In genomic region chr20:8388707-8389106, GRCh38 we compare ENCODE assay signal across 21 cellular contexts.
A peak's percentile ranks its signal among the peaks of the same experiment; 100 is the strongest.
DNase-seq lines count a peak whose midpoint lies in the region; ATAC-seq, FAIRE-seq and TF ChIP-seq lines count a peak whose summit lies in the region.
"Had no signal": no experiment of that assay in that cellular context is flagged by ENCODE, and none has a peak within 500 bp of the region (broad histone marks: within the 10 kb centered on the region; RNA-seq: fewer than 3 reads in every experiment).

No MANE protein-coding gene starts in this region.

- H3K27ac ChIP-seq in HepG2 (ENCODE audit: extremely low read length, insufficient read depth, low read length) (no peak overlapping the region), right lobe of liver (no peak overlapping the region)
- H3K27ac ChIP-seq: C4-2B had no signal

- POLR2A ChIA-PET in HepG2 (lab: Yijun Ruan, JAX), result no interaction called here

- H3K4me3 ChIP-seq in HepG2 (replicated peaks in 1 of 3; ENCODE audit: insufficient read depth in 1 of 3, low read depth in 2 of 3, low read length in 3 of 3), result no peak overlapping the region
- no peak overlapping the region for H3K4me3 ChIP-seq in right lobe of liver
- H3K4me3 ChIP-seq in astrocyte of the cerebellum (ENCODE audit: low read depth, low read length), result no peak overlapping the region
- H3K4me3 ChIP-seq: GM12878 had no signal

- no peaks in the 10 kb centered on the region for H3K36me3 Mint-ChIP-seq in mesothelial cell of epicardium
- H3K36me3 Mint-ChIP-seq: activated naive CD4-positive, alpha-beta T cell treated with anti-CD3 and anti-CD28 coated beads, Interleukin-2, amount 10 ng/mL, durations not matched to agents 7 days and 5 days had no signal

- TF ChIP-seq POLR2A in HepG2 (IDR thresholded peaks at IDR 0.05; ENCODE audit: insufficient read depth in 1 of 2, low read depth in 2 of 2, low read length in 2 of 2) (no peak), right lobe of liver (IDR thresholded peaks at IDR 0.05) (no peak), GM18505 (IDR thresholded peaks at IDR 0.05; ENCODE audit: borderline replicate concordance, extremely low read depth, insufficient read depth, insufficient read length) (no peak)

- no peak for TF ChIP-seq CTCF in HepG2 (CRISPR knock-in tag; IDR thresholded peaks at IDR 0.05)
- no peak for TF ChIP-seq CTCF in right lobe of liver (IDR thresholded peaks at IDR 0.05)
- no peak for TF ChIP-seq CTCF in astrocyte of the cerebellum (IDR thresholded peaks at IDR 0.05; ENCODE audit: low read depth, low read length, missing control alignments)
- no peak for TF ChIP-seq CTCF in mesothelial cell of epicardium (IDR thresholded peaks at IDR 0.05; ENCODE audit: unreplicated experiment)

- H3K4me1 ChIP-seq in HepG2 (ENCODE audit: insufficient read depth, low read length) (peaks cover 41% of the 10 kb centered on the region), right lobe of liver (peaks cover 0 to 14% (median 0%) of the 10 kb centered on the region in 4 donors)

- H2AFZ ChIP-seq in HepG2 (ENCODE audit: low read length), result no peak overlapping the region

- peaks cover 5% of the 10 kb centered on the region for H3K9me3 Mint-ChIP-seq in mesothelial cell of epicardium
- H3K9me3 Mint-ChIP-seq: activated CD8-positive, alpha-beta T cell treated with anti-CD3 and anti-CD28 coated beads for 36 hours; activated naive CD4-positive, alpha-beta T cell treated with anti-CD3 and anti-CD28 coated beads, Interleukin-2, amount 10 ng/mL, durations not matched to agents 7 days and 5 days had no signal

- WGBS in HepG2 (ENCODE audit: low lambda C conversion rate), result 100% methylated on average over 1 of the region's 1 CpG
- 94% methylated on average over 1 of the region's 1 CpG for WGBS in right lobe of liver (ENCODE audit: insufficient coverage, low coverage, low lambda C conversion rate, missing lambda C conversion rate)

- no peaks in the 10 kb centered on the region for H3K27me3 Mint-ChIP-seq in mesothelial cell of epicardium (ENCODE audit: low read depth)
- H3K27me3 Mint-ChIP-seq: activated CD8-positive, alpha-beta T cell treated with anti-CD3 and anti-CD28 coated beads for 36 hours had no signal

- no peak for TF ChIP-seq EP300 in HepG2 (IDR thresholded peaks at IDR 0.05; ENCODE audit: low read depth in 2 of 2, low read length in 2 of 2)
- TF ChIP-seq EP300 in HepG2 (CRISPR knock-in tag; IDR thresholded peaks at IDR 0.05; ENCODE audit: borderline replicate concordance), result no peak

- H3K4me1 Mint-ChIP-seq in mesothelial cell of epicardium, result peaks cover 12% of the 10 kb centered on the region
- H3K4me1 Mint-ChIP-seq: activated naive CD4-positive, alpha-beta T cell treated with anti-CD3 and anti-CD28 coated beads, Interleukin-2, amount 10 ng/mL, durations not matched to agents 7 days and 5 days had no signal

- H3K9me3 ChIP-seq in HepG2 (ENCODE audit: low read length) (no peaks in the 10 kb centered on the region), right lobe of liver (no peaks in the 10 kb centered on the region)

- peaks cover 3% of the 10 kb centered on the region; the same call in 1 of the 2 replicates for H4K20me1 ChIP-seq in HepG2 (ENCODE audit: insufficient read depth, low read length)

- DNase-seq in HepG2 (ENCODE audit: low spot score) (no peak), right lobe of liver (no peak), astrocyte of the cerebellum (ENCODE audit: low read depth) (peak; percentile 46), foreskin melanocyte (peak; percentile 25), midbrain (lab: John Stamatoyannopoulos, UW) (no peak), Right ventricle myocardium inferior (ENCODE audit: missing footprints) (no peak), mesothelial cell of epicardium (ENCODE audit: low spot score in 2 of 2, unreplicated experiment in 2 of 2) (no peak)
- DNase-seq: activated CD4-positive, CD25-positive, alpha-beta regulatory T cell; activated CD8-positive, alpha-beta T cell treated with anti-CD3 and anti-CD28 coated beads for 36 hours; activated naive CD4-positive, alpha-beta T cell treated with anti-CD3 and anti-CD28 coated beads, Interleukin-2, amount 10 ng/mL, durations not matched to agents 7 days and 5 days; activated T-cell treated with anti-CD3 and anti-CD28 coated beads, Interleukin-2, amount 50 U/mL, for 1 hour; cortex of kidney; GF-D8; NCI-H2107; NCI-H524 treated with DMSO at 0.1 percent for 48 hours; nucleus accumbens; right cardiac atrium; stimulated activated CD8-positive, alpha-beta memory T cell treated with anti-CD3 and anti-CD28 coated beads, Interleukin-4, amount 100 ng/mL, for 48 hours had no signal

- intact Hi-C loops in HepG2 (cut with micrococcal nuclease; ENCODE audit: unreplicated experiment) (loop anchor here (1.0 to 5.0 kb wide), 4 partner anchors 58 to 346 kb away; partner anchors contain the start of gene PLCB1), right lobe of liver (cut with DNase I) (loop anchor here in 1 of 2 donors (5.0 kb wide), 1 partner anchor 256 kb away; the partner anchor contains the start of gene PLCB1), Right ventricle myocardium inferior (cut with DNase I) (loop anchor here (1.0 to 5.0 kb wide), 3 partner anchors 256 to 346 kb away; partner anchors contain the start of gene PLCB1)

- no peak for FAIRE-seq in HepG2 (lab: Jason Lieb, UNC)
- FAIRE-seq: GM12878 had no signal

- peaks cover 3% of the 10 kb centered on the region for H3K79me2 ChIP-seq in HepG2 (ENCODE audit: insufficient read depth, low read length)

- no peaks in the 10 kb centered on the region; a peak in 1 of 5 replicates for H3K36me3 ChIP-seq in HepG2 (replicated peaks in 1 of 2; ENCODE audit: control insufficient read depth in 1 of 2, insufficient read depth in 2 of 2, low read length in 2 of 2)
- no peaks in the 10 kb centered on the region for H3K36me3 ChIP-seq in right lobe of liver

- no peak overlapping the region for H3K9ac ChIP-seq in HepG2 (ENCODE audit: insufficient read depth, low read depth, low read length)

- in situ Hi-C loops in HepG2 (cut with HindIII; ENCODE audit: extremely low pct_ligation_motif_present, low pct_unique_long_range_greater_than_20kb) (loop anchor here (5.0 kb wide), 1 partner anchor 256 kb away; the partner anchor contains the start of gene PLCB1), astrocyte of the cerebellum (cut with HindIII; ENCODE audit: low sequenced_read_pairs) (no loop called here)

- H3K4me2 ChIP-seq in HepG2 (ENCODE audit: low read depth, low read length), result no peak overlapping the region

- H3K27me3 ChIP-seq in HepG2 (ENCODE audit: control insufficient read depth in 1 of 2, insufficient read depth in 2 of 2, low read length in 2 of 2) (no peaks in the 10 kb centered on the region), right lobe of liver (no peaks in the 10 kb centered on the region)

- CTCF ChIA-PET in HepG2 (lab: Yijun Ruan, JAX; ENCODE audit: low intra/inter-chr PET ratio, low total read pairs), result interaction anchor here (1.9 to 2.6 kb wide), 3 partner anchors 83 to 345 kb away, joined by 8 to 27 read pairs (median 14); partner anchors contain the start of gene PLCB1

- BruUV-seq in HepG2 (replicated peaks; lab: Mats Ljungman, UMichigan), result no TSS peak

- H3K4me3 Mint-ChIP-seq in mesothelial cell of epicardium, result no peak overlapping the region
- H3K4me3 Mint-ChIP-seq: activated CD8-positive, alpha-beta T cell treated with anti-CD3 and anti-CD28 coated beads for 36 hours; activated naive CD4-positive, alpha-beta T cell treated with anti-CD3 and anti-CD28 coated beads, Interleukin-2, amount 10 ng/mL, durations not matched to agents 7 days and 5 days had no signal

- no peak overlapping the region for H3K27ac Mint-ChIP-seq in mesothelial cell of epicardium
- H3K27ac Mint-ChIP-seq: activated CD8-positive, alpha-beta T cell treated with anti-CD3 and anti-CD28 coated beads for 36 hours; activated naive CD4-positive, alpha-beta T cell treated with anti-CD3 and anti-CD28 coated beads, Interleukin-2, amount 10 ng/mL, durations not matched to agents 7 days and 5 days had no signal

- no peak for ATAC-seq in HepG2
- no peak for ATAC-seq in right lobe of liver
- ATAC-seq in GM18505 (IDR thresholded peaks at IDR 0.05; ENCODE audit: unreplicated experiment), result no peak
- ATAC-seq in Right ventricle myocardium inferior, result no peak
- ATAC-seq: activated CD8-positive, alpha-beta T cell treated with anti-CD3 and anti-CD28 coated beads for 36 hours had no signal

- TF ChIP-seq RAD21 in HepG2 (CRISPR knock-in tag; IDR thresholded peaks at IDR 0.05), result no peak

TF ChIP-seq in HepG2, 621 proteins besides CTCF, POLR2A, EP300 and RAD21:
- TF ChIP-seq EHMT2 (IDR thresholded peaks at IDR 0.05; ENCODE audit: borderline replicate concordance, low read depth, low read length) (0 out of 2 replicates have a peak, but pooled peaks have one; percentile 3), JDP2 (CRISPR knock-in tag; IDR thresholded peaks at IDR 0.05; ENCODE audit: borderline replicate concordance) (no peak)

Comparison
In these comparisons a context has a peak if more than half of its experiments do, and no peak if none do; other contexts are left out.
1. DNase-seq: peak in astrocyte of the cerebellum (single experiment) and foreskin melanocyte (single experiment); none in HepG2 (single experiment), right lobe of liver (0 of 3), midbrain (single experiment), Right ventricle myocardium inferior (single experiment) and mesothelial cell of epicardium (0 of 2).